ENCODE assay signal across 27 cellular contexts in genomic region chr10:49381111-49381900, GRCh38. TPM values are rescaled to one million over a fixed set of nuclear protein-coding genes. Genes with fewer than 3 reads are reported as not detected.
"Had no signal": no experiment of that assay in that cellular context is flagged by ENCODE, and none has a peak within 500 bp of the region (broad histone marks: within the 10 kb centered on the region; RNA-seq: fewer than 3 reads in every experiment).

No MANE protein-coding gene starts in this region.

- H3K27ac ChIP-seq: breast epithelium, SJCRH30 had no signal

- H3K27me3 ChIP-seq: SJCRH30 had no signal

- H3K4me3 ChIP-seq: breast epithelium, MG63, SJCRH30 had no signal

- H3K36me3 ChIP-seq: breast epithelium, MG63 had no signal

- H3K9me3 ChIP-seq: breast epithelium, MG63, SJCRH30, SK-N-SH had no signal

- ATAC-seq: activated CD4-positive, CD25-positive, alpha-beta regulatory T cell treated with anti-CD3 and anti-CD28 coated beads, Interleukin-2, amount 50 U/mL, for 24 hours; activated CD8-positive, alpha-beta T cell treated with anti-CD3 and anti-CD28 coated beads for 36 hours; Panc1 had no signal

- DNase-seq: activated CD4-positive, alpha-beta T cell treated with anti-CD3 and anti-CD28 coated beads for 4 hours; activated CD8-positive, alpha-beta T cell treated with anti-CD3 and anti-CD28 coated beads for 36 hours; activated effector memory CD4-positive, alpha-beta T cell treated with Interleukin-2 at 50 U/mL for 16 hours; activated naive CD4-positive, alpha-beta T cell; activated T-cell treated with anti-CD3 and anti-CD28 coated beads, Interleukin-2, amount 50 U/mL, for 24 hours; aorta; caudate nucleus; MG63; MV-4-11; NCI-H1092 treated with DMSO at 0.1 percent for 48 hours; NCI-H1417 treated with DMSO at 0.1 percent for 48 hours; NCI-H1694 treated with DMSO at 0.1 percent for 48 hours; NCI-H2029 treated with DMSO at 0.1 percent for 48 hours; NCI-H510A treated with DMSO at 0.1 percent for 48 hours; NCI-H69; NK-92 treated with Interleukin-12 subunit alpha and Interleukin-12 subunit beta, amount 100 ng/mL, for 24 hours; OCI-M1; Right ventricle myocardium superior; RPMI8226; SJCRH30; SK-N-SH; T-helper 1 cell had no signal

- H3K4me1 ChIP-seq: breast epithelium, SJCRH30 had no signal

RNA-seq across cellular contexts. Expression of gene DRGX, which starts 14.6 kb away (rescaled TPM):
- total RNA-seq: activated CD8-positive, alpha-beta T cell treated with anti-CD3 and anti-CD28 coated beads for 36 hours; activated T-helper 1 cell treated with anti-CD3 and anti-CD28 coated beads, Interleukin-12 subunit alpha, Interleukin-12 subunit beta, Interleukin-2, Interleukin-4 antibody, amounts not matched to agents 30 ng/mL and 10 ng/mL and 1 ng/mL, durations not matched to agents 14 hours and 24 hours and 36 hours; aorta; breast epithelium; Right ventricle myocardium superior; T-helper 2 cell treated with Interferon-gamma antibody and Interleukin-4, amounts not matched to agents 100 ng/mL and 5 ng/mL, for 36 hours had no signal
